In genomic region chr12:123397400-123397799, GRCh38 we compare ENCODE assay signal across 19 cellular contexts. TPM values are rescaled to one million over a fixed set of nuclear protein-coding genes. Genes with fewer than 3 reads are reported as not detected.
DNase-seq lines count a peak whose midpoint lies in the region; ATAC-seq and TF ChIP-seq lines count a peak whose summit lies in the region.
"Had no signal": no experiment of that assay in that cellular context is flagged by ENCODE, and none has a peak within 500 bp of the region (broad histone marks: within the 10 kb centered on the region; RNA-seq: fewer than 3 reads in every experiment).

No MANE protein-coding gene starts in this region.

- DNase-seq in AG20443 (ENCODE audit: low spot score), result peak; percentile 36
- no peak for DNase-seq in caudate nucleus (lab: John Stamatoyannopoulos, UW)
- no peak for DNase-seq in substantia nigra (lab: John Stamatoyannopoulos, UW)
- DNase-seq in activated CD8-positive, alpha-beta memory T cell treated with anti-CD3 and anti-CD28 coated beads, Interleukin-2, amount 10 ng/mL, durations not matched to agents 7 days and 5 days, result no peak
- DNase-seq in NAMALWA (ENCODE audit: low spot score), result no peak
- DNase-seq in activated gamma-delta T cell (lab: John Stamatoyannopoulos, UW), result no peak
- DNase-seq: activated naive CD8-positive, alpha-beta T cell treated with anti-CD3 and anti-CD28 coated beads, Interleukin-2, amount 50 U/mL, for 24 hours; erythroblast; NCI-H146; NCI-H69; psoas muscle; stimulated activated CD4-positive, alpha-beta T cell treated with anti-CD3 and anti-CD28 coated beads, Interleukin-4, amount 100 ng/mL, for 24 hours had no signal

- H3K27ac ChIP-seq in caudate nucleus (ENCODE audit: low read depth, low read length), result peak overlapping the region; percentile 64
- peak overlapping the region; percentile 55 to 90 (median 84) for H3K27ac ChIP-seq in gastroesophageal sphincter
- peak overlapping the region; percentile 74 for H3K27ac ChIP-seq in substantia nigra (ENCODE audit: low read depth, low read length, poor library complexity, severe bottlenecking)
- H3K27ac ChIP-seq: psoas muscle had no signal

- peaks cover 0 to 72% of the 10 kb centered on the region in 2 donors for H3K36me3 ChIP-seq in gastroesophageal sphincter

- H3K9me3 Mint-ChIP-seq in activated CD8-positive, alpha-beta memory T cell treated with anti-CD3 and anti-CD28 coated beads, Interleukin-2, amount 10 ng/mL, durations not matched to agents 7 days and 5 days (ENCODE audit: low read depth), result no peaks in the 10 kb centered on the region
- H3K9me3 Mint-ChIP-seq: activated naive CD8-positive, alpha-beta T cell treated with anti-CD3 and anti-CD28 coated beads, Interleukin-2, amount 50 U/mL, for 24 hours; CD14-positive monocyte; neural crest cell; stimulated activated naive CD8-positive, alpha-beta T cell treated with anti-CD3 and anti-CD28 coated beads, Interleukin-15, Interleukin-2, amounts not matched to agents 100 ng/mL and 50 ng/mL, for 24 hours had no signal

- no peak for TF ChIP-seq POLR2A in gastroesophageal sphincter (IDR thresholded peaks at IDR 0.05)

- H3K27ac Mint-ChIP-seq in activated CD8-positive, alpha-beta memory T cell treated with anti-CD3 and anti-CD28 coated beads, Interleukin-2, amount 10 ng/mL, durations not matched to agents 7 days and 5 days, result no peak overlapping the region
- H3K27ac Mint-ChIP-seq: activated naive CD8-positive, alpha-beta T cell treated with anti-CD3 and anti-CD28 coated beads, Interleukin-2, amount 50 U/mL, for 24 hours; stimulated activated naive CD8-positive, alpha-beta T cell treated with anti-CD3 and anti-CD28 coated beads, Interleukin-15, Interleukin-2, amounts not matched to agents 100 ng/mL and 50 ng/mL, for 24 hours had no signal

- H3K27me3 ChIP-seq in gastroesophageal sphincter, result no peaks in the 10 kb centered on the region
- H3K27me3 ChIP-seq: MG63 had no signal

- 60 to 70% methylated on average over 1 to 4 of the region's 6 CpGs for WGBS in gastroesophageal sphincter (ENCODE audit: low coverage in 1 of 2), 2 donors

- no peak overlapping the region for H3K4me3 Mint-ChIP-seq in activated CD8-positive, alpha-beta memory T cell treated with anti-CD3 and anti-CD28 coated beads, Interleukin-2, amount 10 ng/mL, durations not matched to agents 7 days and 5 days
- H3K4me3 Mint-ChIP-seq: activated naive CD8-positive, alpha-beta T cell treated with anti-CD3 and anti-CD28 coated beads, Interleukin-2, amount 50 U/mL, for 24 hours; CD14-positive monocyte; neural crest cell; stimulated activated naive CD8-positive, alpha-beta T cell treated with anti-CD3 and anti-CD28 coated beads, Interleukin-15, Interleukin-2, amounts not matched to agents 100 ng/mL and 50 ng/mL, for 24 hours had no signal

- peaks cover 5% of the 10 kb centered on the region for H3K4me1 Mint-ChIP-seq in activated CD8-positive, alpha-beta memory T cell treated with anti-CD3 and anti-CD28 coated beads, Interleukin-2, amount 10 ng/mL, durations not matched to agents 7 days and 5 days
- H3K4me1 Mint-ChIP-seq: neural crest cell had no signal

- TF ChIP-seq EP300 in gastroesophageal sphincter (IDR thresholded peaks at IDR 0.05), result no peak

- H3K4me1 ChIP-seq in gastroesophageal sphincter, result peaks cover 0 to 80% (median 30%) of the 10 kb centered on the region in 3 donors

- H3K27me3 Mint-ChIP-seq in activated CD8-positive, alpha-beta memory T cell treated with anti-CD3 and anti-CD28 coated beads, Interleukin-2, amount 10 ng/mL, durations not matched to agents 7 days and 5 days, result no peaks in the 10 kb centered on the region
- H3K27me3 Mint-ChIP-seq: activated naive CD8-positive, alpha-beta T cell treated with anti-CD3 and anti-CD28 coated beads, Interleukin-2, amount 50 U/mL, for 24 hours; stimulated activated naive CD8-positive, alpha-beta T cell treated with anti-CD3 and anti-CD28 coated beads, Interleukin-15, Interleukin-2, amounts not matched to agents 100 ng/mL and 50 ng/mL, for 24 hours had no signal

- no peak for TF ChIP-seq CTCF in gastroesophageal sphincter (IDR thresholded peaks at IDR 0.05)

- peaks cover 47% of the 10 kb centered on the region for H3K36me3 Mint-ChIP-seq in activated CD8-positive, alpha-beta memory T cell treated with anti-CD3 and anti-CD28 coated beads, Interleukin-2, amount 10 ng/mL, durations not matched to agents 7 days and 5 days

- peak overlapping the region in 1 of 2 donors; percentile 7 for H3K4me3 ChIP-seq in gastroesophageal sphincter
- H3K4me3 ChIP-seq: MG63, psoas muscle had no signal

- no peaks in the 10 kb centered on the region for H3K9me3 ChIP-seq in gastroesophageal sphincter
- H3K9me3 ChIP-seq: MG63, psoas muscle had no signal

- ATAC-seq in gastroesophageal sphincter (no peak), GM19395 (IDR thresholded peaks at IDR 0.05; ENCODE audit: unreplicated experiment) (no peak)
- ATAC-seq in activated CD8-positive, alpha-beta memory T cell treated with anti-CD3 and anti-CD28 coated beads, Interleukin-2, amount 10 ng/mL, durations not matched to agents 7 days and 5 days, result no peak
- ATAC-seq: activated naive CD8-positive, alpha-beta T cell treated with anti-CD3 and anti-CD28 coated beads, Interleukin-2, amount 50 U/mL, for 24 hours; left lobe of liver had no signal

- CTCF ChIA-PET in activated CD8-positive, alpha-beta memory T cell treated with anti-CD3 and anti-CD28 coated beads, Interleukin-2, amount 10 ng/mL, durations not matched to agents 7 days and 5 days (lab: Charles Lee), result interaction anchor here (0.7 to 1.6 kb wide), 2 partner anchors 13 to 79 kb away, joined by 3 to 4 read pairs; partner anchors contain the start of gene KMT5A

RNA-seq across cellular contexts. Expression of gene KMT5A, which starts 13.5 kb away (rescaled TPM):
- 100 to 1,000 TPM in 1 of 4 donors, 10 to 100 TPM in 3; 46.1 to 126 (median 54.8) TPM for total RNA-seq in gastroesophageal sphincter
- total RNA-seq in activated CD8-positive, alpha-beta memory T cell treated with anti-CD3 and anti-CD28 coated beads, Interleukin-2, amount 10 ng/mL, durations not matched to agents 7 days and 5 days, result 10 to 100 TPM; 76.3 to 79.3 TPM

RNA-seq across cellular contexts. Expression of gene SBNO1, which starts 32.8 kb away (rescaled TPM):
- total RNA-seq in gastroesophageal sphincter, result 10 to 100 TPM; 25.3 to 35.7 (median 33.2) TPM
- 10 to 100 TPM; 35.7 to 45.3 TPM for total RNA-seq in activated CD8-positive, alpha-beta memory T cell treated with anti-CD3 and anti-CD28 coated beads, Interleukin-2, amount 10 ng/mL, durations not matched to agents 7 days and 5 days

RNA-seq across cellular contexts. Expression of gene RILPL2, which starts 39.1 kb away (rescaled TPM):
- total RNA-seq in gastroesophageal sphincter, result 1 to 10 TPM; 6.2 to 9.2 (median 7.9) TPM
- 10 to 100 TPM in 1 of 2 experiments, 1 to 10 TPM in 1; 6.3 to 11.3 TPM for total RNA-seq in activated CD8-positive, alpha-beta memory T cell treated with anti-CD3 and anti-CD28 coated beads, Interleukin-2, amount 10 ng/mL, durations not matched to agents 7 days and 5 days
